ENCODE assay signal across 1 cellular context in genomic region chr6:16206595-16207037, GRCh38.
A peak's percentile ranks its signal among the peaks of the same experiment; 100 is the strongest.
TF ChIP-seq lines count a peak whose summit lies in the region.

No MANE protein-coding gene starts in this region.

TF ChIP-seq in K562, 482 proteins besides CTCF, POLR2A, EP300 and RAD21 (continued from another document and continues in another):
- TF ChIP-seq E2F8 (IDR thresholded peaks at IDR 0.05; ENCODE audit: low read depth, partially characterized antibody) (peak; percentile 41), BRD9 (IDR thresholded peaks at IDR 0.05; ENCODE audit: low read depth, partially characterized antibody) (no peak), ELK1 (CRISPR knock-in tag; IDR thresholded peaks at IDR 0.05) (no peak), ZBTB43 (CRISPR knock-in tag; IDR thresholded peaks at IDR 0.05) (no peak), PCBP1 (IDR thresholded peaks at IDR 0.05; ENCODE audit: low read depth, low read length, poor library complexity, severe bottlenecking) (no peak), XRCC5 (IDR thresholded peaks at IDR 0.05; ENCODE audit: low read depth, low read length) (no peak), ZEB2 (IDR thresholded peaks at IDR 0.05) (no peak), ARHGAP35 (IDR thresholded peaks at IDR 0.05; ENCODE audit: partially characterized antibody) (no peak), BCL6 (CRISPR knock-in tag; IDR thresholded peaks at IDR 0.05) (no peak), DLX4 (CRISPR knock-in tag; IDR thresholded peaks at IDR 0.05) (no peak), BCLAF1 (IDR thresholded peaks at IDR 0.05; ENCODE audit: borderline replicate concordance in 1 of 2, control insufficient read depth in 1 of 2, low read depth in 2 of 2, low read length in 1 of 2) (no peak), ZKSCAN3 (CRISPR knock-in tag; IDR thresholded peaks at IDR 0.05) (no peak), ZNF583 (CRISPR knock-in tag; IDR thresholded peaks at IDR 0.05) (no peak), POLR2B (IDR thresholded peaks at IDR 0.05; ENCODE audit: low read depth, partially characterized antibody) (no peak), GTF2B (IDR thresholded peaks at IDR 0.05; ENCODE audit: extremely low read depth, insufficient read length) (no peak), POLR3G (IDR thresholded peaks at IDR 0.05; ENCODE audit: extremely low read depth, insufficient read length, insufficient replicate concordance) (no peak), NR3C1 (CRISPR knock-in tag; IDR thresholded peaks at IDR 0.05) (no peak), ZNF311 (CRISPR knock-in tag; IDR thresholded peaks at IDR 0.05) (no peak), DNMT1 (IDR thresholded peaks at IDR 0.05) (no peak), ZFP91 (CRISPR knock-in tag; IDR thresholded peaks at IDR 0.05) (no peak), RBM15 (IDR thresholded peaks at IDR 0.05; ENCODE audit: insufficient read depth, low read length) (no peak), PML (IDR thresholded peaks at IDR 0.05; ENCODE audit: low read length) (no peak), PHB (CRISPR knock-in tag; IDR thresholded peaks at IDR 0.05) (no peak), MCM7 (IDR thresholded peaks at IDR 0.05) (no peak), TEAD4 (IDR thresholded peaks at IDR 0.05; ENCODE audit: low read length) (peak; percentile 9; the same call in 1 of the 2 replicates), TEAD4 (CRISPR knock-in tag; IDR thresholded peaks at IDR 0.05; ENCODE audit: borderline replicate concordance) (no peak), KHSRP (IDR thresholded peaks at IDR 0.05) (no peak), CEBPZ (IDR thresholded peaks at IDR 0.05; ENCODE audit: borderline replicate concordance, low read depth, low read length) (no peak), L3MBTL2 (IDR thresholded peaks at IDR 0.05) (no peak), SNRNP70 (optimal IDR thresholded peaks at IDR 0.05; ENCODE audit: low read depth, low read length) (no peak), ZNF253 (CRISPR knock-in tag; conservative IDR thresholded peaks at IDR 0.05) (no peak), ZNF511 (CRISPR knock-in tag; IDR thresholded peaks at IDR 0.05) (no peak), LCOR (CRISPR knock-in tag; IDR thresholded peaks at IDR 0.05) (no peak), XRCC3 (IDR thresholded peaks at IDR 0.05) (no peak), MTA3 (IDR thresholded peaks at IDR 0.05; ENCODE audit: borderline replicate concordance) (no peak), KAT7 (CRISPR knock-in tag; IDR thresholded peaks at IDR 0.05; ENCODE audit: borderline replicate concordance) (no peak), PPARD (CRISPR knock-in tag; IDR thresholded peaks at IDR 0.05) (no peak), ARID1B (IDR thresholded peaks at IDR 0.05) (peak; percentile 6; the same call in 1 of the 2 replicates), SPI1 (IDR thresholded peaks at IDR 0.05; ENCODE audit: borderline replicate concordance, low read depth, low read length) (0 out of 2 replicates have a peak, but pooled peaks have one; percentile 15), NR0B1 (IDR thresholded peaks at IDR 0.05; ENCODE audit: partially characterized antibody) (no peak), ELF2 (CRISPR knock-in tag; IDR thresholded peaks at IDR 0.05) (no peak), ZBTB17 (CRISPR knock-in tag; IDR thresholded peaks at IDR 0.05) (peak; percentile 67; the same call in 1 of the 2 replicates), REST (CRISPR knock-in tag; IDR thresholded peaks at IDR 0.05; ENCODE audit: low read depth) (no peak), ZNF143 (CRISPR knock-in tag; IDR thresholded peaks at IDR 0.05) (no peak), PHTF2 (CRISPR knock-in tag; IDR thresholded peaks at IDR 0.05) (no peak)
